In the genomic region with DNA sequence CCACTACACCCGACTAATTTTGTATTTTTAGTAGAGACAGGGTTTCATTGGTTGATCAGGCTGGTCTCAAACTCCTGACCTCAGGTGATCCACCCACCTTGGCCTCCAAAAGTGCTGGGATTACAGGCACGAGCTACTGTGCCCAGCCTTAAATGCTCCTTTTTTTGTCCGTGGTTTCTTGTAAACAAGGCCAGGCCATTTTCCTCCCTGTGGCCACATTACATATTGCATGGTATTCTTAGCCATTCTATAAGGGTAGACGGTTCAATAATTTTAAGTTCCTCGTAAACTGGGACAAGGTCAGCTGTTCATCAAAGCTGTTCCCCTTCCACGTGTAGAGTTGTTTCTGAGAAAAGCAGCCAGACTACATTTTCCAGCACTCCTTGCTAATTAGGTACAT, we compare ENCODE assay signal across 10 cellular contexts. TPM values are rescaled to one million over a fixed set of nuclear protein-coding genes. Genes with fewer than 3 reads are reported as not detected.
DNase-seq lines count a peak whose midpoint lies in the region; ATAC-seq, FAIRE-seq and TF ChIP-seq lines count a peak whose summit lies in the region.
"Had no signal": no experiment of that assay in that cellular context is flagged by ENCODE, and none has a peak within 500 bp of the region (broad histone marks: within the 10 kb centered on the region; RNA-seq: fewer than 3 reads in every experiment).

No MANE protein-coding gene starts in this region.

- peaks cover 3 to 9% of the 10 kb centered on the region in 2 donors for H3K4me1 Mint-ChIP-seq in effector memory CD8-positive, alpha-beta T cell (ENCODE audit: low read depth in 2 of 2)

- POLR2A ChIA-PET in AG04450 (lab: Yijun Ruan, JAX): no interaction called here

- H3K27ac Mint-ChIP-seq in effector memory CD8-positive, alpha-beta T cell: no peak overlapping the region

- H3K4me3 ChIP-seq in AG04450 (ENCODE audit: low read depth, low read length) (no peak overlapping the region), WI38 (ENCODE audit: low read depth, low read length) (no peak overlapping the region), kidney epithelial cell (ENCODE audit: low read depth, low read length) (no peak overlapping the region)

- H3K27me3 ChIP-seq in AG04450 (ENCODE audit: control insufficient read depth, insufficient read depth, low read length): peaks cover 2% of the 10 kb centered on the region
- H3K27me3 ChIP-seq in kidney epithelial cell (ENCODE audit: control insufficient read depth, insufficient read depth, low read length): peaks cover 2% of the 10 kb centered on the region

- CTCF ChIA-PET in AG04450 (lab: Charles Lee): interaction anchor here (0.9 to 4.0 kb wide), 4 partner anchors 9 to 80 kb away, joined by 3 to 23 read pairs (median 4); no protein-coding TSS in a partner anchor

- TF ChIP-seq POLR2A in GM12892 (IDR thresholded peaks at IDR 0.05; ENCODE audit: low read depth, low read length): no peak

- no peaks in the 10 kb centered on the region for H3K9me3 Mint-ChIP-seq in effector memory CD8-positive, alpha-beta T cell

- FAIRE-seq in GM12892 (lab: Jason Lieb, UNC): no peak

- in situ Hi-C loops in GM13976 (cut with MboI; ENCODE audit: low sequenced_read_pairs, unreplicated experiment): no loop called here

- TF ChIP-seq CTCF in AG04450 (IDR thresholded peaks at IDR 0.05; ENCODE audit: low read depth, low read length) (peak; percentile 52), GM13976 (IDR thresholded peaks at IDR 0.05; ENCODE audit: borderline replicate concordance, control extremely low read depth, extremely low read depth, insufficient read depth, missing control alignments) (peak; percentile 18), WI38 (IDR thresholded peaks at IDR 0.05; ENCODE audit: low read depth, low read length) (peak; percentile 16; the same call in 1 of the 2 replicates), kidney epithelial cell (IDR thresholded peaks at IDR 0.05; ENCODE audit: insufficient read depth, low read length, poor library complexity, severe bottlenecking) (peak; percentile 3)

- H3K27me3 Mint-ChIP-seq in effector memory CD8-positive, alpha-beta T cell: peaks cover 0 to 6% of the 10 kb centered on the region in 2 donors

- peak overlapping the region in 1 of 2 donors; percentile 69 for H3K4me3 Mint-ChIP-seq in effector memory CD8-positive, alpha-beta T cell

- H3K27ac ChIP-seq in AG04450 (ENCODE audit: low read depth, low read length): no peak overlapping the region

- ATAC-seq in HG03342 (IDR thresholded peaks at IDR 0.05; ENCODE audit: unreplicated experiment) (no peak), HG03565 (IDR thresholded peaks at IDR 0.05; ENCODE audit: unreplicated experiment) (no peak)
- no peak for ATAC-seq in effector memory CD8-positive, alpha-beta T cell (replicated peaks)
- ATAC-seq: left lobe of liver had no signal

- H3K36me3 Mint-ChIP-seq in effector memory CD8-positive, alpha-beta T cell (ENCODE audit: insufficient read depth): peaks cover 3% of the 10 kb centered on the region

- no peak for DNase-seq in AG04450 (ENCODE audit: low read depth, low spot score)
- no peak for DNase-seq in GM13976 (ENCODE audit: low spot score)
- no peak for DNase-seq in kidney epithelial cell (ENCODE audit: low read depth)
- no peak for DNase-seq in GM12892 (ENCODE audit: insufficient read length)
- no peak for DNase-seq in effector memory CD8-positive, alpha-beta T cell
- DNase-seq: activated naive CD4-positive, alpha-beta T cell treated with Interleukin-2 at 50 U/mL for 16 hours had no signal

- H3K9me3 ChIP-seq in AG04450 (ENCODE audit: control insufficient read depth, insufficient read depth, low read length): no peaks in the 10 kb centered on the region

- H3K36me3 ChIP-seq in kidney epithelial cell (ENCODE audit: control insufficient read depth, insufficient read depth, low read length): no peaks in the 10 kb centered on the region

RNA-seq across cellular contexts. Expression of gene LUZP1, which starts 10.3 kb away (rescaled TPM):
- polyA plus RNA-seq in AG04450 (2011; rRNA removed): 32.4 and 39.4 TPM in 2 replicates
- polyA minus RNA-seq in AG04450 (2011; rRNA and poly(A)+ RNA removed): 65.4 and 66.9 TPM in 2 replicates
- 27.1 and 32.4 TPM in 2 replicates for total RNA-seq in kidney epithelial cell
- 7.2 TPM for polyA plus RNA-seq in GM12892 (2012; ENCODE audit: missing spikeins)

RNA-seq across cellular contexts. Expression of gene HTR1D, which starts 38.4 kb away (rescaled TPM):
- 0.07 and 0.11 TPM in 2 replicates for polyA plus RNA-seq in AG04450 (2011; rRNA removed)
- 0.14 TPM in 1 of 2 replicates, not detected in the other for polyA minus RNA-seq in AG04450 (2011; rRNA and poly(A)+ RNA removed)
- total RNA-seq in kidney epithelial cell: 1.6 and 2.0 TPM in 2 replicates
- polyA plus RNA-seq in GM12892 (2012; ENCODE audit: missing spikeins): not detected
- total RNA-seq: left lobe of liver had no signal
